In genomic region chr2:42217914-42218313, GRCh38 we compare ENCODE assay signal across 19 cellular contexts. TPM values are rescaled to one million over a fixed set of nuclear protein-coding genes. Genes with fewer than 3 reads are reported as not detected.
DNase-seq lines count a peak whose midpoint lies in the region; ATAC-seq, FAIRE-seq and TF ChIP-seq lines count a peak whose summit lies in the region.
"Had no signal": no experiment of that assay in that cellular context is flagged by ENCODE, and none has a peak within 500 bp of the region (broad histone marks: within the 10 kb centered on the region; RNA-seq: fewer than 3 reads in every experiment).

No MANE protein-coding gene starts in this region.

- H3K9me3 Mint-ChIP-seq in activated naive CD4-positive, alpha-beta T cell treated with anti-CD3 and anti-CD28 coated beads, Interleukin-2, amount 50 U/mL, for 24 hours: no peaks in the 10 kb centered on the region
- no peaks in the 10 kb centered on the region for H3K9me3 Mint-ChIP-seq in activated naive CD4-positive, alpha-beta T cell treated with anti-CD3 and anti-CD28 coated beads, Interleukin-2, amount 10 ng/mL, durations not matched to agents 7 days and 5 days
- no peaks in the 10 kb centered on the region for H3K9me3 Mint-ChIP-seq in central memory CD8-positive, alpha-beta T cell
- H3K9me3 Mint-ChIP-seq: H9 had no signal

- no peak overlapping the region for H3K9ac ChIP-seq in smooth muscle cell (ENCODE audit: low read depth)

- peak; percentile 11 for FAIRE-seq in H54 (lab: Jason Lieb, UNC)
- FAIRE-seq: GM19239, HTR-8/SVneo had no signal

- H3K4me2 ChIP-seq in smooth muscle cell: no peak overlapping the region

- H3F3A ChIP-seq in smooth muscle cell (ENCODE audit: low read depth): peaks cover 15% of the 10 kb centered on the region

- no peaks in the 10 kb centered on the region for H3K4me1 ChIP-seq in smooth muscle cell (ENCODE audit: low read depth)

- peaks cover 12% of the 10 kb centered on the region for H4K20me1 ChIP-seq in smooth muscle cell (ENCODE audit: low read depth)

- H3K4me3 ChIP-seq in smooth muscle cell: no peak overlapping the region

- TF ChIP-seq POLR2A in H54 (IDR thresholded peaks at IDR 0.05; ENCODE audit: low read depth, low read length): no peak

- ATAC-seq in central memory CD8-positive, alpha-beta T cell (replicated peaks; ENCODE audit: extremely low read depth, poor library complexity, severe bottlenecking): no peak
- no peak for ATAC-seq in GM21423 (IDR thresholded peaks at IDR 0.05; ENCODE audit: unreplicated experiment)

- no peak overlapping the region for H2AFZ ChIP-seq in smooth muscle cell (ENCODE audit: low read depth)

- H3K36me3 ChIP-seq in smooth muscle cell (ENCODE audit: low read depth): no peaks in the 10 kb centered on the region

- TF ChIP-seq CTCF in smooth muscle cell (IDR thresholded peaks at IDR 0.05; ENCODE audit: borderline replicate concordance, insufficient read depth, poor library complexity, severe bottlenecking): no peak

- no peak overlapping the region for H3K4me3 Mint-ChIP-seq in activated naive CD4-positive, alpha-beta T cell treated with anti-CD3 and anti-CD28 coated beads, Interleukin-2, amount 50 U/mL, for 24 hours
- H3K4me3 Mint-ChIP-seq in activated naive CD4-positive, alpha-beta T cell treated with anti-CD3 and anti-CD28 coated beads, Interleukin-2, amount 10 ng/mL, durations not matched to agents 7 days and 5 days: no peak overlapping the region
- H3K4me3 Mint-ChIP-seq in central memory CD8-positive, alpha-beta T cell: peak overlapping the region; percentile 16
- H3K4me3 Mint-ChIP-seq: H9 had no signal

- no peaks in the 10 kb centered on the region for H3K27me3 Mint-ChIP-seq in activated naive CD4-positive, alpha-beta T cell treated with anti-CD3 and anti-CD28 coated beads, Interleukin-2, amount 50 U/mL, for 24 hours
- no peaks in the 10 kb centered on the region for H3K27me3 Mint-ChIP-seq in activated naive CD4-positive, alpha-beta T cell treated with anti-CD3 and anti-CD28 coated beads, Interleukin-2, amount 10 ng/mL, durations not matched to agents 7 days and 5 days
- no peaks in the 10 kb centered on the region for H3K27me3 Mint-ChIP-seq in central memory CD8-positive, alpha-beta T cell

- H3K36me3 Mint-ChIP-seq in activated naive CD4-positive, alpha-beta T cell treated with anti-CD3 and anti-CD28 coated beads, Interleukin-2, amount 50 U/mL, for 24 hours: peaks cover 10% of the 10 kb centered on the region
- H3K36me3 Mint-ChIP-seq in activated naive CD4-positive, alpha-beta T cell treated with anti-CD3 and anti-CD28 coated beads, Interleukin-2, amount 10 ng/mL, durations not matched to agents 7 days and 5 days: peaks cover 28% of the 10 kb centered on the region
- peaks cover 26% of the 10 kb centered on the region for H3K36me3 Mint-ChIP-seq in central memory CD8-positive, alpha-beta T cell (ENCODE audit: insufficient read depth)

- H3K27ac Mint-ChIP-seq in activated naive CD4-positive, alpha-beta T cell treated with anti-CD3 and anti-CD28 coated beads, Interleukin-2, amount 50 U/mL, for 24 hours: peak overlapping the region; percentile 74
- H3K27ac Mint-ChIP-seq in activated naive CD4-positive, alpha-beta T cell treated with anti-CD3 and anti-CD28 coated beads, Interleukin-2, amount 10 ng/mL, durations not matched to agents 7 days and 5 days: no peak overlapping the region
- no peak overlapping the region for H3K27ac Mint-ChIP-seq in central memory CD8-positive, alpha-beta T cell (ENCODE audit: low read depth)
- H3K27ac Mint-ChIP-seq: H9 had no signal

- no peaks in the 10 kb centered on the region for H3K9me3 ChIP-seq in smooth muscle cell (replicated peaks; ENCODE audit: low read depth)
- H3K9me3 ChIP-seq: Caco-2 had no signal

- H3K79me2 ChIP-seq in smooth muscle cell (ENCODE audit: low read depth): peaks cover 83% of the 10 kb centered on the region

- H3K27me3 ChIP-seq in smooth muscle cell (ENCODE audit: low read depth): no peaks in the 10 kb centered on the region

- CTCF ChIA-PET in activated naive CD4-positive, alpha-beta T cell treated with anti-CD3 and anti-CD28 coated beads, Interleukin-2, amount 10 ng/mL, durations not matched to agents 7 days and 5 days (lab: Charles Lee): no interaction called here

- H3K27ac ChIP-seq in smooth muscle cell (ENCODE audit: low read depth): peak overlapping the region; percentile 55
- H3K27ac ChIP-seq: C4-2B had no signal

- WGBS in smooth muscle cell (ENCODE audit: low lambda C conversion rate): 52% methylated on average over 5 of the region's 5 CpGs

- H3K4me1 Mint-ChIP-seq in activated naive CD4-positive, alpha-beta T cell treated with anti-CD3 and anti-CD28 coated beads, Interleukin-2, amount 50 U/mL, for 24 hours: peaks cover 85% of the 10 kb centered on the region
- peaks cover 13% of the 10 kb centered on the region for H3K4me1 Mint-ChIP-seq in activated naive CD4-positive, alpha-beta T cell treated with anti-CD3 and anti-CD28 coated beads, Interleukin-2, amount 10 ng/mL, durations not matched to agents 7 days and 5 days
- peaks cover 65% of the 10 kb centered on the region for H3K4me1 Mint-ChIP-seq in central memory CD8-positive, alpha-beta T cell

- DNase-seq in activated naive CD4-positive, alpha-beta T cell treated with anti-CD3 and anti-CD28 coated beads, Interleukin-2, amount 10 ng/mL, durations not matched to agents 7 days and 5 days: no peak
- DNase-seq in H54 (ENCODE audit: insufficient read length, low spot score): no peak
- no peak for DNase-seq in central memory CD8-positive, alpha-beta T cell (ENCODE audit: low spot score in 2 of 2)
- no peak for DNase-seq in smooth muscle cell (lab: John Stamatoyannopoulos, UW; ENCODE audit: unreplicated experiment)
- no peak for DNase-seq in NCI-H510A treated with DMSO at 0.1 percent for 48 hours (lab: John Stamatoyannopoulos, UW)
- no peak for DNase-seq in epidermal melanocyte (ENCODE audit: insufficient read length, low spot score)
- DNase-seq: Caco-2, H9, NCI-H1105 treated with DMSO at 0.1 percent for 48 hours, NCI-H187, NCI-H226, NCI-H69, OCI-M1, RPMI8226 had no signal

RNA-seq across cellular contexts. Expression of gene EML4, which starts 48.8 kb away (rescaled TPM):
- total RNA-seq in smooth muscle cell: 46.2 and 55.9 TPM in 2 replicates
- polyA plus RNA-seq in smooth muscle cell: 33.6 and 39.9 TPM in 2 replicates
